1 cellular context compared by ENCODE assay signal in the genomic region with DNA sequence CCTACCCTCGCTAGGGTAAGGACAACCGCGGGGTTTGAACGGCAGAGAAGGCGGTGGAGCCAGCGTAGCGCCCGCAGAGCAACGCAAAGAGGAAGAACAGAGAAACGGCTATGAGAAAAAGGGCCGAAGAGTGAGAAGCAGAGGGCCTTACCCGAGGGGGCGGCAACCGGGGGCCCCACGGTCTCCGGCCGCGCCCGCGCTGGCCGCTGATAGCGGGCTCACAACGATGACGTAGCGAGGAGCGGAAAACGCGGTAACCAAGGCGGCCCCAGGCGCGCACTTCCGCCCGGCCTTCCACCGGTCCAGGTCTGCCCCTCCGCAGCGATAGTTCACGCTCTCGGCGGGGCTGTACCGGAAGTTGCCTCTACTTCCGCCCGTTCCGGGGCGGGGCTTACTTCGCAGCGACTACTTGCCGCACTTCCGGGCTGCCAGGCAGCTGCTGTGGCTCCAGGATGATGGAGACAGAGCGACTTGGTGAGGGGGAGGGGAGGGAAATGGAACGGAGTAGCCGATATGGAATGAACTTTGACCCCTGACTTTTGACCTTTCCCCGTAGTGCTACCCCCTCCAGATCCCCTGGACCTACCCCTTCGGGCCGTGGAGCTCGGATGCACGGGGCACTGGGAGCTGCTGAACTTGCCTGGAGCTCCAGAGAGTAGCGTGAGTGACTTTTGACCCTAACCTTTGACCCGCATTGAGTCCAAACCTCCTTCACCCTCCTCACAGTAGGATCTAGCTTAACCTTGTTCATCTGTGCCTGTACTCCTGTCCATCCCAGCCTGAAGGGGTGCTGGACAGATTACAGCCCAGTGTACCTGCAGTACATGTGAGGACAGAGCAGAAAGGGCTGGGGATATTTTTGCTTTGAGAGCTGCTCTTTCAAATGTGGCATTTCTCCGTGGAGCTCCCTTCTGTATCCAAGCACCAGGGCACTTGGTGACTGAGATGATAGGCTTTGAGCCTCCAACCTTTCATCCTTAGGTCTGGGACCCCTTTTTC.
TF ChIP-seq lines count a peak whose summit lies in the region.

A gene with protein sequence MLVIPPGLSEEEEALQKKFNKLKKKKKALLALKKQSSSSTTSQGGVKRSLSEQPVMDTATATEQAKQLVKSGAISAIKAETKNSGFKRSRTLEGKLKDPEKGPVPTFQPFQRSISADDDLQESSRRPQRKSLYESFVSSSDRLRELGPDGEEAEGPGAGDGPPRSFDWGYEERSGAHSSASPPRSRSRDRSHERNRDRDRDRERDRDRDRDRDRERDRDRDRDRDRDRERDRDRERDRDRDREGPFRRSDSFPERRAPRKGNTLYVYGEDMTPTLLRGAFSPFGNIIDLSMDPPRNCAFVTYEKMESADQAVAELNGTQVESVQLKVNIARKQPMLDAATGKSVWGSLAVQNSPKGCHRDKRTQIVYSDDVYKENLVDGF (minus strand): TSS at position 231 of the 999 bp plus-strand sequence. CDS start 525 bp downstream, outside the sequence.
A gene (plus strand): TSS at position 435 of the 999 bp plus-strand sequence. CDS start 18 bp downstream, at position 453.

TF ChIP-seq in K562, 482 proteins besides CTCF, POLR2A, EP300 and RAD21 (continued from another document and continues in another):
- TF ChIP-seq, protein P1, sequence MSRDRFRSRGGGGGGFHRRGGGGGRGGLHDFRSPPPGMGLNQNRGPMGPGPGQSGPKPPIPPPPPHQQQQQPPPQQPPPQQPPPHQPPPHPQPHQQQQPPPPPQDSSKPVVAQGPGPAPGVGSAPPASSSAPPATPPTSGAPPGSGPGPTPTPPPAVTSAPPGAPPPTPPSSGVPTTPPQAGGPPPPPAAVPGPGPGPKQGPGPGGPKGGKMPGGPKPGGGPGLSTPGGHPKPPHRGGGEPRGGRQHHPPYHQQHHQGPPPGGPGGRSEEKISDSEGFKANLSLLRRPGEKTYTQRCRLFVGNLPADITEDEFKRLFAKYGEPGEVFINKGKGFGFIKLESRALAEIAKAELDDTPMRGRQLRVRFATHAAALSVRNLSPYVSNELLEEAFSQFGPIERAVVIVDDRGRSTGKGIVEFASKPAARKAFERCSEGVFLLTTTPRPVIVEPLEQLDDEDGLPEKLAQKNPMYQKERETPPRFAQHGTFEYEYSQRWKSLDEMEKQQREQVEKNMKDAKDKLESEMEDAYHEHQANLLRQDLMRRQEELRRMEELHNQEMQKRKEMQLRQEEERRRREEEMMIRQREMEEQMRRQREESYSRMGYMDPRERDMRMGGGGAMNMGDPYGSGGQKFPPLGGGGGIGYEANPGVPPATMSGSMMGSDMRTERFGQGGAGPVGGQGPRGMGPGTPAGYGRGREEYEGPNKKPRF (IDR thresholded peaks at IDR 0.05; ENCODE audit: low read depth, low read length): no peak
- TF ChIP-seq ETV6 (IDR thresholded peaks at IDR 0.05; ENCODE audit: borderline replicate concordance in 1 of 2, low read depth in 2 of 2, low read length in 1 of 2) (peak in 1 of 2 experiments; percentile 81; a peak in 1 of 4 replicates), ETV6 (CRISPR knock-in tag; IDR thresholded peaks at IDR 0.05; ENCODE audit: borderline replicate concordance) (no peak), TCF7 (IDR thresholded peaks at IDR 0.05; ENCODE audit: borderline replicate concordance) (peak; percentile 67; the same call in 1 of the 2 replicates), KDM1A (IDR thresholded peaks at IDR 0.05) (peak; percentile 59 to 80; a peak in 3 of 4 replicates), ZNF282 (CRISPR knock-in tag; IDR thresholded peaks at IDR 0.05) (no peak), MTF1 (CRISPR knock-in tag; IDR thresholded peaks at IDR 0.05; ENCODE audit: borderline replicate concordance) (peak; percentile 72; the same call in 1 of the 2 replicates), KDM4B (IDR thresholded peaks at IDR 0.05; ENCODE audit: borderline replicate concordance in 2 of 2, low read depth in 1 of 2) (peak in 1 of 2 experiments; percentile 94; a peak in 1 of 4 replicates), CEBPG (CRISPR knock-in tag; IDR thresholded peaks at IDR 0.05) (peak; percentile 6; the same call in 1 of the 2 replicates), CEBPG (tag; conservative IDR thresholded peaks at IDR 0.05 in 1 of 2, IDR thresholded peaks at IDR 0.05 in 1 of 2) (no peak), CBX2 (IDR thresholded peaks at IDR 0.05; ENCODE audit: insufficient read depth, low read length, poor library complexity, severe bottlenecking) (no peak), PPARD (CRISPR knock-in tag; IDR thresholded peaks at IDR 0.05) (peak; percentile 22; the same call in 1 of the 2 replicates), RFX5 (IDR thresholded peaks at IDR 0.05; ENCODE audit: low read depth, low read length) (no peak), MAZ (CRISPR knock-in tag; conservative IDR thresholded peaks at IDR 0.05 in 1 of 2, IDR thresholded peaks at IDR 0.05 in 1 of 2) (peak; percentile 90 to 97; a peak in 3 of 4 replicates), FOXM1 (IDR thresholded peaks at IDR 0.05; ENCODE audit: low read depth) (no peak), FOXM1 (CRISPR knock-in tag; IDR thresholded peaks at IDR 0.05; ENCODE audit: low read depth) (peak; percentile 80; the same call in 1 of the 2 replicates), PRMT5 (CRISPR knock-in tag; IDR thresholded peaks at IDR 0.05) (no peak), BCOR (IDR thresholded peaks at IDR 0.05) (peak; percentile 53), EZH2 (IDR thresholded peaks at IDR 0.05; ENCODE audit: borderline replicate concordance, low read depth, low read length) (no peak), BRF1 (IDR thresholded peaks at IDR 0.05; ENCODE audit: borderline replicate concordance, extremely low read depth, insufficient read length) (no peak), SIN3B (IDR thresholded peaks at IDR 0.05; ENCODE audit: low read depth) (peak; percentile 91), HEY1 (CRISPR knock-in tag; IDR thresholded peaks at IDR 0.05; ENCODE audit: borderline replicate concordance) (no peak), ZKSCAN3 (CRISPR knock-in tag; IDR thresholded peaks at IDR 0.05) (no peak), TCF7L2 (IDR thresholded peaks at IDR 0.05; ENCODE audit: low read depth, low read length) (no peak), ZNF124 (CRISPR knock-in tag; IDR thresholded peaks at IDR 0.05) (no peak), ZNF75A (CRISPR knock-in tag; IDR thresholded peaks at IDR 0.05) (0 out of 2 replicates have a peak, but pooled peaks have one; percentile 53), ZNF174 (CRISPR knock-in tag; IDR thresholded peaks at IDR 0.05) (0 out of 2 replicates have a peak, but pooled peaks have one; percentile 47), RFX1 (IDR thresholded peaks at IDR 0.05) (peak; percentile 91), LCOR (CRISPR knock-in tag; IDR thresholded peaks at IDR 0.05) (peak; percentile 96), CC2D1A (IDR thresholded peaks at IDR 0.05) (peak; percentile 73), ZNF23 (CRISPR knock-in tag; IDR thresholded peaks at IDR 0.05) (no peak), MAFG (tag; conservative IDR thresholded peaks at IDR 0.05) (no peak), RBM17 (IDR thresholded peaks at IDR 0.05; ENCODE audit: borderline replicate concordance, low read depth, low read length) (no peak), RCOR1 (IDR thresholded peaks at IDR 0.05; ENCODE audit: borderline replicate concordance in 1 of 2, low read depth in 2 of 2, low read length in 2 of 2) (no peak; a peak in 1 of 4 replicates), SP2 (IDR thresholded peaks at IDR 0.05; ENCODE audit: extremely low read depth, low read depth, low read length, poor library complexity, severe bottlenecking) (no peak), ZNF766 (CRISPR knock-in tag; conservative IDR thresholded peaks at IDR 0.05) (peak; percentile 39; the same call in 1 of the 2 replicates)
- TF ChIP-seq, protein P2, sequence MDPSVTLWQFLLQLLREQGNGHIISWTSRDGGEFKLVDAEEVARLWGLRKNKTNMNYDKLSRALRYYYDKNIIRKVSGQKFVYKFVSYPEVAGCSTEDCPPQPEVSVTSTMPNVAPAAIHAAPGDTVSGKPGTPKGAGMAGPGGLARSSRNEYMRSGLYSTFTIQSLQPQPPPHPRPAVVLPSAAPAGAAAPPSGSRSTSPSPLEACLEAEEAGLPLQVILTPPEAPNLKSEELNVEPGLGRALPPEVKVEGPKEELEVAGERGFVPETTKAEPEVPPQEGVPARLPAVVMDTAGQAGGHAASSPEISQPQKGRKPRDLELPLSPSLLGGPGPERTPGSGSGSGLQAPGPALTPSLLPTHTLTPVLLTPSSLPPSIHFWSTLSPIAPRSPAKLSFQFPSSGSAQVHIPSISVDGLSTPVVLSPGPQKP (CRISPR knock-in tag; IDR thresholded peaks at IDR 0.05): no peak
- TF ChIP-seq, protein P3, sequence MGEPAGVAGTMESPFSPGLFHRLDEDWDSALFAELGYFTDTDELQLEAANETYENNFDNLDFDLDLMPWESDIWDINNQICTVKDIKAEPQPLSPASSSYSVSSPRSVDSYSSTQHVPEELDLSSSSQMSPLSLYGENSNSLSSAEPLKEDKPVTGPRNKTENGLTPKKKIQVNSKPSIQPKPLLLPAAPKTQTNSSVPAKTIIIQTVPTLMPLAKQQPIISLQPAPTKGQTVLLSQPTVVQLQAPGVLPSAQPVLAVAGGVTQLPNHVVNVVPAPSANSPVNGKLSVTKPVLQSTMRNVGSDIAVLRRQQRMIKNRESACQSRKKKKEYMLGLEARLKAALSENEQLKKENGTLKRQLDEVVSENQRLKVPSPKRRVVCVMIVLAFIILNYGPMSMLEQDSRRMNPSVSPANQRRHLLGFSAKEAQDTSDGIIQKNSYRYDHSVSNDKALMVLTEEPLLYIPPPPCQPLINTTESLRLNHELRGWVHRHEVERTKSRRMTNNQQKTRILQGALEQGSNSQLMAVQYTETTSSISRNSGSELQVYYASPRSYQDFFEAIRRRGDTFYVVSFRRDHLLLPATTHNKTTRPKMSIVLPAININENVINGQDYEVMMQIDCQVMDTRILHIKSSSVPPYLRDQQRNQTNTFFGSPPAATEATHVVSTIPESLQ (CRISPR knock-in tag; IDR thresholded peaks at IDR 0.05): no peak
- TF ChIP-seq, protein P4, sequence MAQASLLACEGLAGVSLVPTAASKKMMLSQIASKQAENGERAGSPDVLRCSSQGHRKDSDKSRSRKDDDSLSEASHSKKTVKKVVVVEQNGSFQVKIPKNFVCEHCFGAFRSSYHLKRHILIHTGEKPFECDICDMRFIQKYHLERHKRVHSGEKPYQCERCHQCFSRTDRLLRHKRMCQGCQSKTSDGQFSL (CRISPR knock-in tag; IDR thresholded peaks at IDR 0.05): 0 out of 2 replicates have a peak, but pooled peaks have one; percentile 41
- TF ChIP-seq, protein P4 (tag; IDR thresholded peaks at IDR 0.05): peak in 1 of 2 experiments; percentile 54; a peak in 1 of 4 replicates
- TF ChIP-seq, protein P5, sequence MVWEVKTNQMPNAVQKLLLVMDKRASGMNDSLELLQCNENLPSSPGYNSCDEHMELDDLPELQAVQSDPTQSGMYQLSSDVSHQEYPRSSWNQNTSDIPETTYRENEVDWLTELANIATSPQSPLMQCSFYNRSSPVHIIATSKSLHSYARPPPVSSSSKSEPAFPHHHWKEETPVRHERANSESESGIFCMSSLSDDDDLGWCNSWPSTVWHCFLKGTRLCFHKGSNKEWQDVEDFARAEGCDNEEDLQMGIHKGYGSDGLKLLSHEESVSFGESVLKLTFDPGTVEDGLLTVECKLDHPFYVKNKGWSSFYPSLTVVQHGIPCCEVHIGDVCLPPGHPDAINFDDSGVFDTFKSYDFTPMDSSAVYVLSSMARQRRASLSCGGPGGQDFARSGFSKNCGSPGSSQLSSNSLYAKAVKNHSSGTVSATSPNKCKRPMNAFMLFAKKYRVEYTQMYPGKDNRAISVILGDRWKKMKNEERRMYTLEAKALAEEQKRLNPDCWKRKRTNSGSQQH (CRISPR knock-in tag; IDR thresholded peaks at IDR 0.05): peak; percentile 96
- TF ChIP-seq, protein P6, sequence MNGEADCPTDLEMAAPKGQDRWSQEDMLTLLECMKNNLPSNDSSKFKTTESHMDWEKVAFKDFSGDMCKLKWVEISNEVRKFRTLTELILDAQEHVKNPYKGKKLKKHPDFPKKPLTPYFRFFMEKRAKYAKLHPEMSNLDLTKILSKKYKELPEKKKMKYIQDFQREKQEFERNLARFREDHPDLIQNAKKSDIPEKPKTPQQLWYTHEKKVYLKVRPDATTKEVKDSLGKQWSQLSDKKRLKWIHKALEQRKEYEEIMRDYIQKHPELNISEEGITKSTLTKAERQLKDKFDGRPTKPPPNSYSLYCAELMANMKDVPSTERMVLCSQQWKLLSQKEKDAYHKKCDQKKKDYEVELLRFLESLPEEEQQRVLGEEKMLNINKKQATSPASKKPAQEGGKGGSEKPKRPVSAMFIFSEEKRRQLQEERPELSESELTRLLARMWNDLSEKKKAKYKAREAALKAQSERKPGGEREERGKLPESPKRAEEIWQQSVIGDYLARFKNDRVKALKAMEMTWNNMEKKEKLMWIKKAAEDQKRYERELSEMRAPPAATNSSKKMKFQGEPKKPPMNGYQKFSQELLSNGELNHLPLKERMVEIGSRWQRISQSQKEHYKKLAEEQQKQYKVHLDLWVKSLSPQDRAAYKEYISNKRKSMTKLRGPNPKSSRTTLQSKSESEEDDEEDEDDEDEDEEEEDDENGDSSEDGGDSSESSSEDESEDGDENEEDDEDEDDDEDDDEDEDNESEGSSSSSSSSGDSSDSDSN (IDR thresholded peaks at IDR 0.05; ENCODE audit: borderline replicate concordance in 1 of 2, low read depth in 2 of 2, low read length in 2 of 2): no peak; a peak in 1 of 4 replicates
- TF ChIP-seq, protein P7, sequence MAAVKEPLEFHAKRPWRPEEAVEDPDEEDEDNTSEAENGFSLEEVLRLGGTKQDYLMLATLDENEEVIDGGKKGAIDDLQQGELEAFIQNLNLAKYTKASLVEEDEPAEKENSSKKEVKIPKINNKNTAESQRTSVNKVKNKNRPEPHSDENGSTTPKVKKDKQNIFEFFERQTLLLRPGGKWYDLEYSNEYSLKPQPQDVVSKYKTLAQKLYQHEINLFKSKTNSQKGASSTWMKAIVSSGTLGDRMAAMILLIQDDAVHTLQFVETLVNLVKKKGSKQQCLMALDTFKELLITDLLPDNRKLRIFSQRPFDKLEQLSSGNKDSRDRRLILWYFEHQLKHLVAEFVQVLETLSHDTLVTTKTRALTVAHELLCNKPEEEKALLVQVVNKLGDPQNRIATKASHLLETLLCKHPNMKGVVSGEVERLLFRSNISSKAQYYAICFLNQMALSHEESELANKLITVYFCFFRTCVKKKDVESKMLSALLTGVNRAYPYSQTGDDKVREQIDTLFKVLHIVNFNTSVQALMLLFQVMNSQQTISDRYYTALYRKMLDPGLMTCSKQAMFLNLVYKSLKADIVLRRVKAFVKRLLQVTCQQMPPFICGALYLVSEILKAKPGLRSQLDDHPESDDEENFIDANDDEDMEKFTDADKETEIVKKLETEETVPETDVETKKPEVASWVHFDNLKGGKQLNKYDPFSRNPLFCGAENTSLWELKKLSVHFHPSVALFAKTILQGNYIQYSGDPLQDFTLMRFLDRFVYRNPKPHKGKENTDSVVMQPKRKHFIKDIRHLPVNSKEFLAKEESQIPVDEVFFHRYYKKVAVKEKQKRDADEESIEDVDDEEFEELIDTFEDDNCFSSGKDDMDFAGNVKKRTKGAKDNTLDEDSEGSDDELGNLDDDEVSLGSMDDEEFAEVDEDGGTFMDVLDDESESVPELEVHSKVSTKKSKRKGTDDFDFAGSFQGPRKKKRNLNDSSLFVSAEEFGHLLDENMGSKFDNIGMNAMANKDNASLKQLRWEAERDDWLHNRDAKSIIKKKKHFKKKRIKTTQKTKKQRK (IDR thresholded peaks at IDR 0.05; ENCODE audit: borderline replicate concordance, low read depth, low read length): no peak
